1 cellular context compared by ENCODE assay signal in the genomic region with DNA sequence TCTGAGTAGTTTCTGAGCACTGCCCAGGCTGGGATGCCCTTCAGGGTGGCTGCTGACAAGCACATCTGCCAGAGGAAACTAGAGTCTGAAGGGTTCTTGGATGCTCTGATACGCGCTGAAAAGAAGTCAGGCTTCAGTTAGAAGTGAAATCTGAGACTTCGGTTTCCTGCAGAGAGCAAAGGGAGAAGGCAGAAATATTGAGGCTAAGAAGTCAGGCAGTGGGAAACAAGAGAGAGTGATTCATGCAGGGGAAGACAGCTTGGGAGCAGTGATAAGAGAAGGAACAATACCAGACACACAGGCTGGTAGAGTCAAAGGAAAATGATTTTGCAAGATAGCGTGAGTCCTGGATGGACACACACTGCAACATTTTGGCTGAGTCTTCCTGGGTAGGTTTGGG.
TF ChIP-seq lines count a peak whose summit lies in the region.

No MANE protein-coding gene starts in this region.

TF ChIP-seq in HEK293, 187 proteins besides CTCF, POLR2A, EP300 and RAD21 (continued from another document):
- no peak for TF ChIP-seq PRDM4 (tag by site-specific recombination; IDR thresholded peaks at IDR 0.05)
- TF ChIP-seq ZNF768 (tag by site-specific recombination; IDR thresholded peaks at IDR 0.05), result no peak
- no peak for TF ChIP-seq ZFP69B (tag by site-specific recombination; IDR thresholded peaks at IDR 0.05)
- no peak for TF ChIP-seq KLF7 (tag by site-specific recombination; IDR thresholded peaks at IDR 0.05; ENCODE audit: borderline replicate concordance)
- no peak for TF ChIP-seq ZNF654 (tag by site-specific recombination; IDR thresholded peaks at IDR 0.05; ENCODE audit: low read depth)
TF ChIP-seq in HEK293: peak in this region for 1.
